In the genomic region with DNA sequence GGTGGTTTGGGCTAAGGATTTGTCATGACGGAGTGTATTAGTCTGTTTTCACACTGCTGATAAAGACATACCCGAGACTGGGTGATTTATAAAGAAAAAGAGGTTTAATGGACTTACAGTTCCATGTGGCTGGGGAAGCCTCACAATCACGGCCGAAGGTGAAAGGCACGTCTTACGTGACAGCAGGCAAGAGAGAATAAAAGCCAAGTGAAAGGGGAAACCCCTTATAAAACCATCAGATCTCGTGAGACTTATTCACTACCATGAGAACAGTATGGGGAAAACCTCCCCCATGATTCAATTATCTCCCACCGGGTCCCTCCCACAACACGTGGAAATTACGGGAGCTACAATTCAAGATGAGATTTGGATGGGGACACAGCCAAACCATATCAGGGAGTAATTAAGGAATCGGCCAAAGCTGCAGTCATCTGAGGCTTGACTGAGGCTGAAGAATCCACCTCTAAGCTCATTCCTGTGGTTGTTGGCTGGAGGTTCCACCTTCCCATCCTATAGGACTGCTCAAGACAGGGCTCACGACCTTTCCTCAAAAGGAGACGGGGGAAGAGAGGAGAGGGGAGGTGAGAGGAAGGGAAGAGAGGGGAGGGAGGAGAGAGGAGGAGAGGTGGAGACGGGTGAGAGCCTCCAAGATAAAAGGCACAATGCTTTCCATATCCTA, we compare ENCODE assay signal across 11 cellular contexts. TPM values are rescaled to one million over a fixed set of nuclear protein-coding genes. Genes with fewer than 3 reads are reported as not detected.
A peak's percentile ranks its signal among the peaks of the same experiment; 100 is the strongest.
DNase-seq lines count a peak whose midpoint lies in the region; ATAC-seq, FAIRE-seq and TF ChIP-seq lines count a peak whose summit lies in the region.
"Not testable (repeated sequence)": the region's sequence is repeated elsewhere in the genome, so short reads cannot be mapped to it uniquely, and the experiment has no call there.
"Had no signal": no experiment of that assay in that cellular context is flagged by ENCODE, and none has a peak within 500 bp of the region (broad histone marks: within the 10 kb centered on the region; RNA-seq: fewer than 3 reads in every experiment).

No MANE protein-coding gene starts in this region.

- H3K27me3 ChIP-seq in OCI-LY3 (ENCODE audit: low read depth, low read length); astrocyte (ENCODE audit: insufficient read depth, low read length): not testable (repeated sequence)

- CTCF ChIA-PET in Calu3 (lab: Charles Lee): interaction anchor here (0.6 kb wide), 2 partner anchors 424 to 646 kb away, joined by 3 read pairs; no protein-coding TSS in a partner anchor

- not testable (repeated sequence) for TF ChIP-seq CTCF in Calu3 (IDR thresholded peaks at IDR 0.05; ENCODE audit: unreplicated experiment); OCI-LY3 (IDR thresholded peaks at IDR 0.05; ENCODE audit: low read depth, low read length); astrocyte (IDR thresholded peaks at IDR 0.05; ENCODE audit: insufficient read depth, low read depth, low read length)

- peak overlapping the region; percentile 30; the same call in 1 of the 2 replicates for H3K27ac ChIP-seq in OCI-LY3 (ENCODE audit: low read length)
- H3K27ac ChIP-seq in astrocyte (ENCODE audit: low read depth, low read length): not testable (repeated sequence)

- not testable (repeated sequence) for ATAC-seq in activated T-cell treated with anti-CD3 and anti-CD28 coated beads, Interleukin-2, amount 50 U/mL, for 72 hours (replicated peaks in 1 of 2)
- peak; percentile 39 for ATAC-seq in memory B cell (ENCODE audit: low read depth)

- H3K9ac ChIP-seq in OCI-LY3 (ENCODE audit: low read length): 0 out of 2 replicates have a peak overlapping the region, but pooled peaks have one; percentile 14
- not testable (repeated sequence) for H3K9ac ChIP-seq in astrocyte (ENCODE audit: low read length)

- H3K27me3 Mint-ChIP-seq in Calu3 (ENCODE audit: unreplicated experiment) (peaks cover 35% of the 10 kb centered on the region), astrocyte (ENCODE audit: low read depth, unreplicated experiment) (peaks cover 23% of the 10 kb centered on the region), memory B cell (peaks cover 32% of the 10 kb centered on the region)
- H3K27me3 Mint-ChIP-seq in activated T-cell treated with anti-CD3 and anti-CD28 coated beads, Interleukin-2, amount 50 U/mL, for 72 hours (ENCODE audit: low read depth): not testable (repeated sequence)
- H3K27me3 Mint-ChIP-seq in stimulated activated naive CD8-positive, alpha-beta T cell treated with anti-CD3 and anti-CD28 coated beads, Interleukin-15, Interleukin-2, amounts not matched to agents 100 ng/mL and 50 ng/mL, for 24 hours: peaks cover 14% of the 10 kb centered on the region

- TF ChIP-seq POLR2A in GM12892 (IDR thresholded peaks at IDR 0.05; ENCODE audit: low read depth, low read length): not testable (repeated sequence)

- peak overlapping the region; percentile 15 for H3K27ac Mint-ChIP-seq in Calu3 (ENCODE audit: unreplicated experiment)
- not testable (repeated sequence) for H3K27ac Mint-ChIP-seq in activated T-cell treated with anti-CD3 and anti-CD28 coated beads, Interleukin-2, amount 50 U/mL, for 72 hours; astrocyte (ENCODE audit: unreplicated experiment); memory B cell
- peak overlapping the region; percentile 20 for H3K27ac Mint-ChIP-seq in stimulated activated naive CD8-positive, alpha-beta T cell treated with anti-CD3 and anti-CD28 coated beads, Interleukin-15, Interleukin-2, amounts not matched to agents 100 ng/mL and 50 ng/mL, for 24 hours

- peak; percentile 48 for FAIRE-seq in GM12892 (lab: Jason Lieb, UNC)
- not testable (repeated sequence) for FAIRE-seq in astrocyte (lab: Jason Lieb, UNC)

- peaks cover 10% of the 10 kb centered on the region for H3K36me3 ChIP-seq in OCI-LY3 (replicated peaks; ENCODE audit: low read depth, low read length)
- H3K36me3 ChIP-seq in astrocyte (ENCODE audit: insufficient read depth, low read length): not testable (repeated sequence)

- intact Hi-C loops in Calu3 (cut with micrococcal nuclease; ENCODE audit: unreplicated experiment): not testable (repeated sequence)

- not testable (repeated sequence) for DNase-seq in Calu3; GM12892 (ENCODE audit: insufficient read length); activated T-cell treated with anti-CD3 and anti-CD28 coated beads, Interleukin-2, amount 50 U/mL, for 72 hours; memory B cell (ENCODE audit: low spot score in 2 of 2)
- DNase-seq in astrocyte (ENCODE audit: low read depth): peak; percentile 68

- H3K9me3 ChIP-seq in OCI-LY3 (ENCODE audit: insufficient read depth, low read length); astrocyte (ENCODE audit: insufficient read depth, low read depth, low read length): not testable (repeated sequence)

- H4K20me1 ChIP-seq in OCI-LY3 (ENCODE audit: insufficient read depth, low read length); astrocyte (ENCODE audit: insufficient read depth, low read length): not testable (repeated sequence)

- H3K4me1 Mint-ChIP-seq in Calu3 (ENCODE audit: low read depth, unreplicated experiment): peaks cover 29% of the 10 kb centered on the region
- H3K4me1 Mint-ChIP-seq in activated T-cell treated with anti-CD3 and anti-CD28 coated beads, Interleukin-2, amount 50 U/mL, for 72 hours (ENCODE audit: low read depth): peaks cover 25% of the 10 kb centered on the region
- not testable (repeated sequence) for H3K4me1 Mint-ChIP-seq in astrocyte (ENCODE audit: low read depth, unreplicated experiment); memory B cell
- peaks cover 27% of the 10 kb centered on the region for H3K4me1 Mint-ChIP-seq in stimulated activated naive CD8-positive, alpha-beta T cell treated with anti-CD3 and anti-CD28 coated beads, Interleukin-15, Interleukin-2, amounts not matched to agents 100 ng/mL and 50 ng/mL, for 24 hours (ENCODE audit: low read depth)

- H3K4me3 ChIP-seq in OCI-LY3 (ENCODE audit: low read length): peak overlapping the region; percentile 55
- H3K4me3 ChIP-seq in astrocyte (ENCODE audit: insufficient read depth, low read depth, low read length): not testable (repeated sequence)

- BruUV-seq in Calu3 (replicated peaks; lab: Mats Ljungman, UMichigan): not testable (repeated sequence)

- peak overlapping the region; percentile 47 for H2AFZ ChIP-seq in OCI-LY3 (ENCODE audit: low read depth, low read length)
- not testable (repeated sequence) for H2AFZ ChIP-seq in astrocyte (ENCODE audit: low read depth, low read length)

- peak overlapping the region; percentile 18 for H3K4me3 Mint-ChIP-seq in Calu3 (ENCODE audit: low read depth, unreplicated experiment)
- peak overlapping the region; percentile 12 to 20 for H3K4me3 Mint-ChIP-seq in activated T-cell treated with anti-CD3 and anti-CD28 coated beads, Interleukin-2, amount 50 U/mL, for 72 hours
- not testable (repeated sequence) for H3K4me3 Mint-ChIP-seq in astrocyte (ENCODE audit: unreplicated experiment)
- peak overlapping the region; percentile 33 for H3K4me3 Mint-ChIP-seq in memory B cell
- H3K4me3 Mint-ChIP-seq in stimulated activated naive CD8-positive, alpha-beta T cell treated with anti-CD3 and anti-CD28 coated beads, Interleukin-15, Interleukin-2, amounts not matched to agents 100 ng/mL and 50 ng/mL, for 24 hours: peak overlapping the region; percentile 6

- H3K79me2 ChIP-seq in OCI-LY3 (ENCODE audit: low read length); astrocyte (ENCODE audit: insufficient read depth, low read length): not testable (repeated sequence)

- peak overlapping the region; percentile 38 for H3K4me2 ChIP-seq in OCI-LY3 (ENCODE audit: low read length)
- H3K4me2 ChIP-seq in astrocyte (ENCODE audit: low read length): not testable (repeated sequence)

- not testable (repeated sequence) for H3K9me3 Mint-ChIP-seq in Calu3 (ENCODE audit: low read depth, unreplicated experiment); memory B cell; stimulated activated naive CD8-positive, alpha-beta T cell treated with anti-CD3 and anti-CD28 coated beads, Interleukin-15, Interleukin-2, amounts not matched to agents 100 ng/mL and 50 ng/mL, for 24 hours
- H3K9me3 Mint-ChIP-seq in activated T-cell treated with anti-CD3 and anti-CD28 coated beads, Interleukin-2, amount 50 U/mL, for 72 hours: peaks cover 8 to 10% of the 10 kb centered on the region in 2 donors
- H3K9me3 Mint-ChIP-seq in astrocyte (ENCODE audit: unreplicated experiment): peaks cover 14% of the 10 kb centered on the region

- H3K4me1 ChIP-seq in OCI-LY3 (ENCODE audit: low read length): peaks cover 54% of the 10 kb centered on the region
- H3K4me1 ChIP-seq in astrocyte (ENCODE audit: insufficient read depth, low read length): not testable (repeated sequence)

- H3K36me3 Mint-ChIP-seq in Calu3 (ENCODE audit: insufficient read depth, unreplicated experiment); astrocyte (ENCODE audit: low read depth, unreplicated experiment); memory B cell; stimulated activated naive CD8-positive, alpha-beta T cell treated with anti-CD3 and anti-CD28 coated beads, Interleukin-15, Interleukin-2, amounts not matched to agents 100 ng/mL and 50 ng/mL, for 24 hours (ENCODE audit: low read depth): not testable (repeated sequence)
- peaks cover 11 to 21% of the 10 kb centered on the region in 2 donors for H3K36me3 Mint-ChIP-seq in activated T-cell treated with anti-CD3 and anti-CD28 coated beads, Interleukin-2, amount 50 U/mL, for 72 hours (ENCODE audit: insufficient read depth in 2 of 2)

RNA-seq across cellular contexts. Expression of gene SSTR2, which starts 14.0 kb away (rescaled TPM):
- total RNA-seq in Calu3 (2022) (0.54 and 0.64 TPM in 2 replicates), astrocyte (0.29 and 0.45 TPM in 2 replicates)
- polyA plus RNA-seq in GM12892 (2012; ENCODE audit: missing spikeins): 0.95 TPM
- under 1 TPM; 0.29 to 0.32 TPM for total RNA-seq in activated T-cell treated with anti-CD3 and anti-CD28 coated beads, Interleukin-2, amount 50 U/mL, for 72 hours
- total RNA-seq: CD4-positive, alpha-beta T cell; HT-29; IMR-90; K562 had no signal

RNA-seq across cellular contexts. Expression of gene COG1, which starts 42.1 kb away (rescaled TPM):
- 36.1 and 37.7 TPM in 2 replicates for total RNA-seq in Calu3 (2022)
- 10.9 TPM for polyA plus RNA-seq in GM12892 (2012; ENCODE audit: missing spikeins)
- 10 to 100 TPM; 36.2 to 37.1 TPM for total RNA-seq in activated T-cell treated with anti-CD3 and anti-CD28 coated beads, Interleukin-2, amount 50 U/mL, for 72 hours
- total RNA-seq in astrocyte: 34.4 and 38.9 TPM in 2 replicates

RNA-seq across cellular contexts. Expression of gene SLC39A11, which starts 58.3 kb away (rescaled TPM):
- 60.3 and 70.1 TPM in 2 replicates for total RNA-seq in Calu3 (2022)
- polyA plus RNA-seq in GM12892 (2012; ENCODE audit: missing spikeins): 11.5 TPM
- total RNA-seq in activated T-cell treated with anti-CD3 and anti-CD28 coated beads, Interleukin-2, amount 50 U/mL, for 72 hours: 10 to 100 TPM; 21.5 to 26.4 TPM
- 21.5 and 22.1 TPM in 2 replicates for total RNA-seq in astrocyte
